ENCODE assay signal across 8 cellular contexts in the genomic region with DNA sequence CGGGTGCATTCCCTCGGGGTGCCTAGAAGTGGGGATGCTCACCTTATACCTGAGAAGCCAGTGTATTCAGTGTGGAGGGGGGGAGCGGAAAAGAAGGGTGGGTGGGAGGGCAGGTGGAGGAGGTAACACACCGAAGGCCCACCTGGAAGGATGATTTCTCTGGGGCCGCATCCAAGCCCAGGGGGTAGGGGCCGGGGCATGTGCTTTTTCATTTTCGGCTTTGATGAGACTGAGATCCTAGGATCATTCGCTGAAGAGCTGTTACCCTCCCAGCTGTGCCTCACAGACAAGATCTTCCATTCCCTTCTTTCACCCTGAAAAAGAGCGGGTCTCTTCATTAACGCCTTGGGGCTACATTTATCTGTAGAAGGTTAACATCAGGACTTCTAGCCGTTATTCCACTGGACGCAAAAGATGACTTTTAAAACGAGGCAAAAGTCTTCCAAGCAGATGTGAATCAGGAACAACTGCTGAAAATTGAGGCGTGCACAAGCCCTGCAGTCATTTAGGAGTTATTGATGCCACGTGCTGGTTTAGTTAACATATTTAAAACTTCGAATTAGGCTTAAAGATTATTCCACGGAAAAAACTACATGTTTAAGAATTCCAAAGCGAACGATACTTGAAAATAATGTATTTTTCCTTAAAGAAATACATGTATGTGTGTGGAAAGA. TPM values are rescaled to one million over a fixed set of nuclear protein-coding genes. Genes with fewer than 3 reads are reported as not detected.
DNase-seq lines count a peak whose midpoint lies in the region; ATAC-seq and TF ChIP-seq lines count a peak whose summit lies in the region.

No MANE protein-coding gene starts in this region.

- H3K4me1 Mint-ChIP-seq in activated naive CD4-positive, alpha-beta T cell treated with anti-CD3 and anti-CD28 coated beads for 36 hours (ENCODE audit: low read depth): peaks cover 6% of the 10 kb centered on the region
- peaks cover 13% of the 10 kb centered on the region for H3K4me1 Mint-ChIP-seq in activated T-helper 2 cell treated with anti-CD3 and anti-CD28 coated beads, Interferon-gamma antibody, Interleukin-2, Interleukin-4, amounts not matched to agents 10 μg/mL and 5 μg/mL and 100 μg/mL, durations not matched to agents 14 hours and 24 hours and 36 hours (ENCODE audit: low read depth)

- H3K9me3 ChIP-seq in left lung (no peaks in the 10 kb centered on the region), upper lobe of right lung (no peaks in the 10 kb centered on the region)

- no peak for DNase-seq in activated naive CD4-positive, alpha-beta T cell treated with anti-CD3 and anti-CD28 coated beads for 36 hours
- no peak for DNase-seq in activated naive CD4-positive, alpha-beta T cell treated with Interleukin-2 at 50 U/mL for 16 hours
- no peak for DNase-seq in activated T-helper 2 cell treated with anti-CD3 and anti-CD28 coated beads, Interferon-gamma antibody, Interleukin-2, Interleukin-4, amounts not matched to agents 10 μg/mL and 5 μg/mL and 100 μg/mL, durations not matched to agents 14 hours and 24 hours and 36 hours (ENCODE audit: low spot score)
- DNase-seq in left lung: no peak
- no peak for DNase-seq in upper lobe of right lung
- DNase-seq in NCI-H2081 treated with DMSO at 0.1 percent for 48 hours (lab: John Stamatoyannopoulos, UW): no peak
- DNase-seq in CD1c-positive myeloid dendritic cell (ENCODE audit: extremely low spot score): no peak
- DNase-seq in HPDE6-E6E7 (ENCODE audit: extremely low spot score): no peak

- H3K9me3 Mint-ChIP-seq in activated naive CD4-positive, alpha-beta T cell treated with anti-CD3 and anti-CD28 coated beads for 36 hours: no peaks in the 10 kb centered on the region
- no peaks in the 10 kb centered on the region for H3K9me3 Mint-ChIP-seq in activated T-helper 2 cell treated with anti-CD3 and anti-CD28 coated beads, Interferon-gamma antibody, Interleukin-2, Interleukin-4, amounts not matched to agents 10 μg/mL and 5 μg/mL and 100 μg/mL, durations not matched to agents 14 hours and 24 hours and 36 hours

- ATAC-seq in left lung (no peak), upper lobe of right lung (no peak)

- H3K27me3 ChIP-seq in left lung (peaks cover 0 to 37% of the 10 kb centered on the region in 2 donors), upper lobe of right lung (no peaks in the 10 kb centered on the region)

- intact Hi-C loops in activated naive CD4-positive, alpha-beta T cell treated with anti-CD3 and anti-CD28 coated beads for 36 hours (cut with micrococcal nuclease): loop anchor here (2.0 to 5.0 kb wide), 4 partner anchors 125 to 310 kb away; no protein-coding TSS in a partner anchor
- intact Hi-C loops in activated T-helper 2 cell treated with anti-CD3 and anti-CD28 coated beads, Interferon-gamma antibody, Interleukin-2, Interleukin-4, amounts not matched to agents 10 μg/mL and 5 μg/mL and 100 μg/mL, durations not matched to agents 14 hours and 24 hours and 36 hours (cut with micrococcal nuclease): loop anchor here (5.0 kb wide), 3 partner anchors 35 to 155 kb away; a partner anchor contains a TSS
- intact Hi-C loops in left lung (cut with DNase I): no loop called here
- intact Hi-C loops in upper lobe of right lung (cut with DNase I): no loop called here

- TF ChIP-seq CTCF in left lung (IDR thresholded peaks at IDR 0.05) (no peak), upper lobe of right lung (IDR thresholded peaks at IDR 0.05) (no peak)

- H3K27ac Mint-ChIP-seq in activated naive CD4-positive, alpha-beta T cell treated with anti-CD3 and anti-CD28 coated beads for 36 hours: no peak overlapping the region
- no peak overlapping the region for H3K27ac Mint-ChIP-seq in activated T-helper 2 cell treated with anti-CD3 and anti-CD28 coated beads, Interferon-gamma antibody, Interleukin-2, Interleukin-4, amounts not matched to agents 10 μg/mL and 5 μg/mL and 100 μg/mL, durations not matched to agents 14 hours and 24 hours and 36 hours

- CTCF ChIA-PET in activated naive CD4-positive, alpha-beta T cell treated with anti-CD3 and anti-CD28 coated beads for 36 hours (lab: Charles Lee): no interaction called here

- H3K36me3 ChIP-seq in left lung: no peaks in the 10 kb centered on the region
- H3K36me3 ChIP-seq in upper lobe of right lung: no peaks in the 10 kb centered on the region

- H3K36me3 Mint-ChIP-seq in activated naive CD4-positive, alpha-beta T cell treated with anti-CD3 and anti-CD28 coated beads for 36 hours (ENCODE audit: low read depth): no peaks in the 10 kb centered on the region
- no peaks in the 10 kb centered on the region for H3K36me3 Mint-ChIP-seq in activated T-helper 2 cell treated with anti-CD3 and anti-CD28 coated beads, Interferon-gamma antibody, Interleukin-2, Interleukin-4, amounts not matched to agents 10 μg/mL and 5 μg/mL and 100 μg/mL, durations not matched to agents 14 hours and 24 hours and 36 hours (ENCODE audit: low read depth)

- peaks cover 12% of the 10 kb centered on the region for H3K27me3 Mint-ChIP-seq in activated naive CD4-positive, alpha-beta T cell treated with anti-CD3 and anti-CD28 coated beads for 36 hours (ENCODE audit: low read depth)
- peaks cover 36% of the 10 kb centered on the region for H3K27me3 Mint-ChIP-seq in activated T-helper 2 cell treated with anti-CD3 and anti-CD28 coated beads, Interferon-gamma antibody, Interleukin-2, Interleukin-4, amounts not matched to agents 10 μg/mL and 5 μg/mL and 100 μg/mL, durations not matched to agents 14 hours and 24 hours and 36 hours (ENCODE audit: low read depth)

- H3K4me3 ChIP-seq in left lung (peak overlapping the region; percentile 58 to 67), upper lobe of right lung (peak overlapping the region; percentile 80)

- H3K27ac ChIP-seq in left lung (peak overlapping the region in 1 of 2 donors; percentile 17), upper lobe of right lung (no peak overlapping the region)

- H3K4me3 Mint-ChIP-seq in activated naive CD4-positive, alpha-beta T cell treated with anti-CD3 and anti-CD28 coated beads for 36 hours: peak overlapping the region; percentile 75
- peak overlapping the region; percentile 73 for H3K4me3 Mint-ChIP-seq in activated T-helper 2 cell treated with anti-CD3 and anti-CD28 coated beads, Interferon-gamma antibody, Interleukin-2, Interleukin-4, amounts not matched to agents 10 μg/mL and 5 μg/mL and 100 μg/mL, durations not matched to agents 14 hours and 24 hours and 36 hours (ENCODE audit: low read depth)

- peaks cover 8 to 22% of the 10 kb centered on the region in 2 donors for H3K4me1 ChIP-seq in left lung
- H3K4me1 ChIP-seq in upper lobe of right lung: peaks cover 6% of the 10 kb centered on the region

RNA-seq across cellular contexts. Expression of a gene that starts 1.1 kb away (rescaled TPM):
- total RNA-seq in activated naive CD4-positive, alpha-beta T cell treated with anti-CD3 and anti-CD28 coated beads for 36 hours: 10 to 100 TPM; 10.5 to 12.0 TPM
- total RNA-seq in activated T-helper 2 cell treated with anti-CD3 and anti-CD28 coated beads, Interferon-gamma antibody, Interleukin-2, Interleukin-4, amounts not matched to agents 10 μg/mL and 5 μg/mL and 100 μg/mL, durations not matched to agents 14 hours and 24 hours and 36 hours: 6.2 and 6.9 TPM in 2 replicates
- total RNA-seq in left lung (100 to 1,000 TPM; 360 to 669 TPM), upper lobe of right lung (549 TPM)

Comparison
In these comparisons a context has a peak if more than half of its experiments do, and no peak if none do; other contexts are left out.
1. RNA of a gene that starts 1.1 kb away (total RNA-seq): 360 to 669 TPM in left lung and 549 TPM in upper lobe of right lung (single experiment); 10.5 to 12.0 TPM in activated naive CD4-positive, alpha-beta T cell treated with anti-CD3 and anti-CD28 coated beads for 36 hours and 6.2 to 6.9 TPM in activated T-helper 2 cell treated with anti-CD3 and anti-CD28 coated beads, Interferon-gamma antibody, Interleukin-2, Interleukin-4, amounts not matched to agents 10 μg/mL and 5 μg/mL and 100 μg/mL, durations not matched to agents 14 hours and 24 hours and 36 hours; every median in the first group is over 10 times any median in the second.
2. intact Hi-C loops: an anchor here in activated naive CD4-positive, alpha-beta T cell treated with anti-CD3 and anti-CD28 coated beads for 36 hours (2.0 to 5.0 kb wide) and activated T-helper 2 cell treated with anti-CD3 and anti-CD28 coated beads, Interferon-gamma antibody, Interleukin-2, Interleukin-4, amounts not matched to agents 10 μg/mL and 5 μg/mL and 100 μg/mL, durations not matched to agents 14 hours and 24 hours and 36 hours (5.0 kb wide); none called in left lung and upper lobe of right lung.